In the genomic region with DNA sequence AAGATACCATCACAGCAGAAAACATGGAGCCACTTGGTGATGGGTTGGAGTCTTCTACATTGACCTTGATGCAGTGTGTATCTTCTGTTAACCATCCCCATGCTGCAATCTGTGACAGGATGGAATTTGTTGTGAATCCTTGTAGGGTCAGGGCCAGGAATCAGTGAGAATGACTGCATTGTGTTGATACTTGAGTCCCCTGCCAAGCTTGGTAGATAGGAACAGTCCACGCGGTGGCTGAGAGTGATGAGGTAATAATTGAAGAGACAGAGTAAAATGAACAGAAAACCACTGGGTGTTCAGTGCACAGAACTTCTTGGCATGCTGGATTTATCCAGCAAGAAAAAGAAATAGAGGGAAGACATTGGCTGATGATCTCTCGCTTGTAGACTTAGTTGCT, we compare ENCODE assay signal across 24 cellular contexts.
DNase-seq lines count a peak whose midpoint lies in the region; ATAC-seq, FAIRE-seq and TF ChIP-seq lines count a peak whose summit lies in the region.
"Had no signal": no experiment of that assay in that cellular context is flagged by ENCODE, and none has a peak within 500 bp of the region (broad histone marks: within the 10 kb centered on the region; RNA-seq: fewer than 3 reads in every experiment).

No MANE protein-coding gene starts in this region.

- ATAC-seq in GM18861 (IDR thresholded peaks at IDR 0.05; ENCODE audit: unreplicated experiment), result no peak
- ATAC-seq: activated CD4-positive, CD25-positive, alpha-beta regulatory T cell treated with anti-CD3 and anti-CD28 coated beads, Interleukin-2, amount 50 U/mL, for 24 hours; activated CD8-positive, alpha-beta T cell treated with anti-CD3 and anti-CD28 coated beads, Interleukin-2, amount 10 ng/mL, durations not matched to agents 7 days and 5 days; gastroesophageal sphincter; natural killer cell treated with Interleukin-12 subunit alpha and Interleukin-12 subunit beta and Interleukin-15 and Interleukin-18, amount 100 ng/mL, for 72 hours had no signal

- H3K27ac ChIP-seq in astrocyte (ENCODE audit: low read depth, low read length), result no peak overlapping the region
- no peak overlapping the region for H3K27ac ChIP-seq in MM.1S (ENCODE audit: low read length)
- H3K27ac ChIP-seq: gastroesophageal sphincter, HL-60 had no signal

- no peaks in the 10 kb centered on the region for H3K9me3 ChIP-seq in astrocyte (ENCODE audit: insufficient read depth, low read depth, low read length)
- H3K9me3 ChIP-seq in MM.1S (replicated peaks; ENCODE audit: insufficient read depth, low read length), result no peaks in the 10 kb centered on the region
- H3K9me3 ChIP-seq: gastroesophageal sphincter had no signal

- H3K9me2 ChIP-seq in MM.1S (replicated peaks; ENCODE audit: insufficient read depth, low read length), result no peaks in the 10 kb centered on the region

- H3K4me2 ChIP-seq in astrocyte (ENCODE audit: low read length), result no peak overlapping the region
- no peak overlapping the region for H3K4me2 ChIP-seq in MM.1S (ENCODE audit: low read depth, low read length)

- H3F3A ChIP-seq in MM.1S (ENCODE audit: insufficient read depth, low read length), result no peaks in the 10 kb centered on the region

- H3K9ac ChIP-seq in astrocyte (ENCODE audit: low read length) (no peak overlapping the region), MM.1S (ENCODE audit: low read length) (no peak overlapping the region)

- H3K27me3 Mint-ChIP-seq in astrocyte (ENCODE audit: low read depth, unreplicated experiment) (no peaks in the 10 kb centered on the region), glutamatergic neuron (ENCODE audit: unreplicated experiment) (no peaks in the 10 kb centered on the region)

- TF ChIP-seq CTCF in astrocyte (IDR thresholded peaks at IDR 0.05; ENCODE audit: insufficient read depth, low read depth, low read length), result no peak
- no peak for TF ChIP-seq CTCF in glutamatergic neuron (IDR thresholded peaks at IDR 0.05; ENCODE audit: partially characterized antibody, unreplicated experiment)
- no peak for TF ChIP-seq CTCF in MM.1S (IDR thresholded peaks at IDR 0.05; ENCODE audit: low read length)

- FAIRE-seq in astrocyte (lab: Jason Lieb, UNC), result no peak
- FAIRE-seq: D721Med, H54, urothelium cell line had no signal

- no peaks in the 10 kb centered on the region for H3K27me3 ChIP-seq in astrocyte (ENCODE audit: insufficient read depth, low read length)
- H3K27me3 ChIP-seq in MM.1S (replicated peaks; ENCODE audit: insufficient read depth, low read length), result no peaks in the 10 kb centered on the region
- H3K27me3 ChIP-seq: gastroesophageal sphincter had no signal

- no peak overlapping the region for H3K4me3 ChIP-seq in astrocyte (ENCODE audit: insufficient read depth, low read depth, low read length)
- H3K4me3 ChIP-seq in MM.1S (ENCODE audit: low read length), result no peak overlapping the region
- H3K4me3 ChIP-seq: gastroesophageal sphincter had no signal

- H3K27ac Mint-ChIP-seq in astrocyte (ENCODE audit: unreplicated experiment) (peak overlapping the region; percentile 22), glutamatergic neuron (ENCODE audit: unreplicated experiment) (peak overlapping the region; percentile 20)
- H3K27ac Mint-ChIP-seq: activated CD8-positive, alpha-beta T cell treated with anti-CD3 and anti-CD28 coated beads, Interleukin-2, amount 10 ng/mL, durations not matched to agents 7 days and 5 days; CD14-positive monocyte; memory B cell; natural killer cell treated with Interleukin-12 subunit alpha and Interleukin-12 subunit beta and Interleukin-15 and Interleukin-18, amount 100 ng/mL, for 72 hours had no signal

- H3K4me1 ChIP-seq in astrocyte (ENCODE audit: insufficient read depth, low read length) (peaks cover 10% of the 10 kb centered on the region), MM.1S (ENCODE audit: low read length) (peaks cover 11% of the 10 kb centered on the region)

- no peaks in the 10 kb centered on the region for H3K36me3 ChIP-seq in astrocyte (ENCODE audit: insufficient read depth, low read length)
- no peaks in the 10 kb centered on the region for H3K36me3 ChIP-seq in MM.1S (replicated peaks; ENCODE audit: insufficient read depth, low read length)
- H3K36me3 ChIP-seq: gastroesophageal sphincter had no signal

- H3K9me3 Mint-ChIP-seq in astrocyte (ENCODE audit: unreplicated experiment) (no peaks in the 10 kb centered on the region), glutamatergic neuron (ENCODE audit: unreplicated experiment) (no peaks in the 10 kb centered on the region)
- H3K9me3 Mint-ChIP-seq: CD14-positive monocyte, memory B cell had no signal

- H3K4me1 Mint-ChIP-seq in astrocyte (ENCODE audit: low read depth, unreplicated experiment), result peaks cover 32% of the 10 kb centered on the region
- H3K4me1 Mint-ChIP-seq in glutamatergic neuron (ENCODE audit: low read depth, unreplicated experiment), result peaks cover 13% of the 10 kb centered on the region
- H3K4me1 Mint-ChIP-seq: CD14-positive monocyte, memory B cell had no signal

- H3K36me3 Mint-ChIP-seq in astrocyte (ENCODE audit: low read depth, unreplicated experiment), result peaks cover 2% of the 10 kb centered on the region
- no peaks in the 10 kb centered on the region for H3K36me3 Mint-ChIP-seq in glutamatergic neuron (ENCODE audit: unreplicated experiment)
- H3K36me3 Mint-ChIP-seq: CD14-positive monocyte; memory B cell; natural killer cell treated with Interleukin-12 subunit alpha and Interleukin-12 subunit beta and Interleukin-15 and Interleukin-18, amount 100 ng/mL, for 72 hours had no signal

- H4K20me1 ChIP-seq in astrocyte (ENCODE audit: insufficient read depth, low read length) (no peaks in the 10 kb centered on the region), MM.1S (ENCODE audit: insufficient read depth, low read length) (no peaks in the 10 kb centered on the region)

- peak; percentile 55 for DNase-seq in LHCN-M2 (ENCODE audit: low read depth)
- DNase-seq in astrocyte (ENCODE audit: low read depth), result peak; percentile 80
- DNase-seq in glutamatergic neuron, result no peak
- peak; percentile 10 for DNase-seq in non-pigmented ciliary epithelial cell (ENCODE audit: low read depth)
- DNase-seq in NCI-H2029 treated with DMSO at 0.1 percent for 48 hours (lab: John Stamatoyannopoulos, UW), result no peak
- no peak for DNase-seq in NK-92 (lab: John Stamatoyannopoulos, UW; ENCODE audit: unreplicated experiment)
- no peak for DNase-seq in MM.1S
- DNase-seq: activated CD8-positive, alpha-beta T cell treated with anti-CD3 and anti-CD28 coated beads, Interleukin-2, amount 10 ng/mL, durations not matched to agents 7 days and 5 days; activated gamma-delta T cell treated with Interleukin-2 at 50 U/mL for 16 hours; central memory CD4-positive, alpha-beta T cell; NCI-H1436; NCI-H524 treated with DMSO at 0.1 percent for 48 hours; RPMI8226; substantia nigra had no signal

- no peak overlapping the region for H3K4me3 Mint-ChIP-seq in astrocyte (ENCODE audit: unreplicated experiment)
- no peak overlapping the region for H3K4me3 Mint-ChIP-seq in glutamatergic neuron (ENCODE audit: unreplicated experiment)
- H3K4me3 Mint-ChIP-seq: activated CD8-positive, alpha-beta T cell treated with anti-CD3 and anti-CD28 coated beads, Interleukin-2, amount 10 ng/mL, durations not matched to agents 7 days and 5 days; CD14-positive monocyte; memory B cell; natural killer cell treated with Interleukin-12 subunit alpha and Interleukin-12 subunit beta and Interleukin-15 and Interleukin-18, amount 100 ng/mL, for 72 hours had no signal

- H2AFZ ChIP-seq in astrocyte (ENCODE audit: low read depth, low read length), result no peak overlapping the region
- H2AFZ ChIP-seq in MM.1S (ENCODE audit: low read length), result no peak overlapping the region

- H3K79me2 ChIP-seq in astrocyte (ENCODE audit: insufficient read depth, low read length), result no peaks in the 10 kb centered on the region
- H3K79me2 ChIP-seq in MM.1S (ENCODE audit: low read length), result no peaks in the 10 kb centered on the region

Comparison
In these comparisons a context has a peak if more than half of its experiments do, and no peak if none do; other contexts are left out.
1. DNase-seq: peak in LHCN-M2 (single experiment), astrocyte (single experiment) and non-pigmented ciliary epithelial cell (single experiment); none in glutamatergic neuron (single experiment), NCI-H2029 treated with DMSO at 0.1 percent for 48 hours (single experiment), NK-92 (single experiment) and MM.1S (single experiment).